Comparison of ENCODE assay signal across 1 cellular context in the genomic region with DNA sequence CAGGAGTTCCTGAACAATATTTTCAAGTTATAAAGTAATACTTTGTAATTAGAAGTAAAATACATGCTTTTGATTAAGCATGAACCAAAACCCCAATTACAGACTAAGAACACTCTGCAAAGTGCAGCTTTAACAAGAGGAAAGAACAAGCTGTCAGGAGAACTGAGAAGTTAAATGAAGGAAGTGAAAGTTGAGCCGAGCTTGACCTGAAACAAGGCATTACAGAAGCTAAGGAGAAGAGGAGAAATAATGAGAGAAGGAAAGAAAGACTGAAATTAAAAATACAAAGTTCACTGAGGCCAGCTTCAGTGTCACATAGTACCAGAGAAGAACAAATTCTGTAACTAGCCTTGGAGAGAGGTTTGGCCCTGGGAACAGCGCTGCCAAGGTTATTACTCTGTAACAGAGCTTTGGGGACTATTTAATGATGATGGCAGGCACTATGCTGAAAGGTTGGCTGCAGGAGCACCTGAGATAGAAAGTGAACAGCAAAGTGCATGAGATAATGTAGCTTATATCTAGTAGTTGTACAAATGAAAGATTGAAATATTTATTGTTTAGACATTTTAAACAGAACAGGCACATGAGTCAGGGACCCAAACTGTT.
TF ChIP-seq lines count a peak whose summit lies in the region.

No MANE protein-coding gene starts in this region.

TF ChIP-seq in GM12878, 131 proteins besides CTCF, POLR2A, EP300 and RAD21 (continued from another document and continues in another):
- TF ChIP-seq CUX1 (IDR thresholded peaks at IDR 0.05; ENCODE audit: insufficient replicate concordance, low read depth, low read length), result no peak
- TF ChIP-seq EED (IDR thresholded peaks at IDR 0.05; ENCODE audit: low read depth), result peak; percentile 45; the same call in 1 of the 2 replicates
- TF ChIP-seq, protein P1, sequence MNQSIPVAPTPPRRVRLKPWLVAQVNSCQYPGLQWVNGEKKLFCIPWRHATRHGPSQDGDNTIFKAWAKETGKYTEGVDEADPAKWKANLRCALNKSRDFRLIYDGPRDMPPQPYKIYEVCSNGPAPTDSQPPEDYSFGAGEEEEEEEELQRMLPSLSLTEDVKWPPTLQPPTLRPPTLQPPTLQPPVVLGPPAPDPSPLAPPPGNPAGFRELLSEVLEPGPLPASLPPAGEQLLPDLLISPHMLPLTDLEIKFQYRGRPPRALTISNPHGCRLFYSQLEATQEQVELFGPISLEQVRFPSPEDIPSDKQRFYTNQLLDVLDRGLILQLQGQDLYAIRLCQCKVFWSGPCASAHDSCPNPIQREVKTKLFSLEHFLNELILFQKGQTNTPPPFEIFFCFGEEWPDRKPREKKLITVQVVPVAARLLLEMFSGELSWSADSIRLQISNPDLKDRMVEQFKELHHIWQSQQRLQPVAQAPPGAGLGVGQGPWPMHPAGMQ (IDR thresholded peaks at IDR 0.05; ENCODE audit: borderline replicate concordance), result no peak
- TF ChIP-seq MTA2 (IDR thresholded peaks at IDR 0.05; ENCODE audit: low read depth), result peak; percentile 96
- no peak for TF ChIP-seq REST (IDR thresholded peaks at IDR 0.05; ENCODE audit: low read depth, low read length)
- TF ChIP-seq SP1 (IDR thresholded peaks at IDR 0.05; ENCODE audit: low read depth, low read length), result no peak
- TF ChIP-seq, protein P2, sequence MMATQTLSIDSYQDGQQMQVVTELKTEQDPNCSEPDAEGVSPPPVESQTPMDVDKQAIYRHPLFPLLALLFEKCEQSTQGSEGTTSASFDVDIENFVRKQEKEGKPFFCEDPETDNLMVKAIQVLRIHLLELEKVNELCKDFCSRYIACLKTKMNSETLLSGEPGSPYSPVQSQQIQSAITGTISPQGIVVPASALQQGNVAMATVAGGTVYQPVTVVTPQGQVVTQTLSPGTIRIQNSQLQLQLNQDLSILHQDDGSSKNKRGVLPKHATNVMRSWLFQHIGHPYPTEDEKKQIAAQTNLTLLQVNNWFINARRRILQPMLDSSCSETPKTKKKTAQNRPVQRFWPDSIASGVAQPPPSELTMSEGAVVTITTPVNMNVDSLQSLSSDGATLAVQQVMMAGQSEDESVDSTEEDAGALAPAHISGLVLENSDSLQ (IDR thresholded peaks at IDR 0.05), result peak; percentile 37; the same call in 1 of the 2 replicates
- no peak for TF ChIP-seq MAX (IDR thresholded peaks at IDR 0.05; ENCODE audit: low read depth, low read length)
- TF ChIP-seq PAX8 (IDR thresholded peaks at IDR 0.05), result no peak
- TF ChIP-seq, protein P3, sequence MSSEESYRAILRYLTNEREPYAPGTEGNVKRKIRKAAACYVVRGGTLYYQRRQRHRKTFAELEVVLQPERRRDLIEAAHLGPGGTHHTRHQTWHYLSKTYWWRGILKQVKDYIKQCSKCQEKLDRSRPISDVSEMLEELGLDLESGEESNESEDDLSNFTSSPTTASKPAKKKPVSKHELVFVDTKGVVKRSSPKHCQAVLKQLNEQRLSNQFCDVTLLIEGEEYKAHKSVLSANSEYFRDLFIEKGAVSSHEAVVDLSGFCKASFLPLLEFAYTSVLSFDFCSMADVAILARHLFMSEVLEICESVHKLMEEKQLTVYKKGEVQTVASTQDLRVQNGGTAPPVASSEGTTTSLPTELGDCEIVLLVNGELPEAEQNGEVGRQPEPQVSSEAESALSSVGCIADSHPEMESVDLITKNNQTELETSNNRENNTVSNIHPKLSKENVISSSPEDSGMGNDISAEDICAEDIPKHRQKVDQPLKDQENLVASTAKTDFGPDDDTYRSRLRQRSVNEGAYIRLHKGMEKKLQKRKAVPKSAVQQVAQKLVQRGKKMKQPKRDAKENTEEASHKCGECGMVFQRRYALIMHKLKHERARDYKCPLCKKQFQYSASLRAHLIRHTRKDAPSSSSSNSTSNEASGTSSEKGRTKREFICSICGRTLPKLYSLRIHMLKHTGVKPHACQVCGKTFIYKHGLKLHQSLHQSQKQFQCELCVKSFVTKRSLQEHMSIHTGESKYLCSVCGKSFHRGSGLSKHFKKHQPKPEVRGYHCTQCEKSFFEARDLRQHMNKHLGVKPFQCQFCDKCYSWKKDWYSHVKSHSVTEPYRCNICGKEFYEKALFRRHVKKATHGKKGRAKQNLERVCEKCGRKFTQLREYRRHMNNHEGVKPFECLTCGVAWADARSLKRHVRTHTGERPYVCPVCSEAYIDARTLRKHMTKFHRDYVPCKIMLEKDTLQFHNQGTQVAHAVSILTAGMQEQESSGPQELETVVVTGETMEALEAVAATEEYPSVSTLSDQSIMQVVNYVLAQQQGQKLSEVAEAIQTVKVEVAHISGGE (CRISPR knock-in tag; IDR thresholded peaks at IDR 0.05), result no peak
- TF ChIP-seq, protein P4, sequence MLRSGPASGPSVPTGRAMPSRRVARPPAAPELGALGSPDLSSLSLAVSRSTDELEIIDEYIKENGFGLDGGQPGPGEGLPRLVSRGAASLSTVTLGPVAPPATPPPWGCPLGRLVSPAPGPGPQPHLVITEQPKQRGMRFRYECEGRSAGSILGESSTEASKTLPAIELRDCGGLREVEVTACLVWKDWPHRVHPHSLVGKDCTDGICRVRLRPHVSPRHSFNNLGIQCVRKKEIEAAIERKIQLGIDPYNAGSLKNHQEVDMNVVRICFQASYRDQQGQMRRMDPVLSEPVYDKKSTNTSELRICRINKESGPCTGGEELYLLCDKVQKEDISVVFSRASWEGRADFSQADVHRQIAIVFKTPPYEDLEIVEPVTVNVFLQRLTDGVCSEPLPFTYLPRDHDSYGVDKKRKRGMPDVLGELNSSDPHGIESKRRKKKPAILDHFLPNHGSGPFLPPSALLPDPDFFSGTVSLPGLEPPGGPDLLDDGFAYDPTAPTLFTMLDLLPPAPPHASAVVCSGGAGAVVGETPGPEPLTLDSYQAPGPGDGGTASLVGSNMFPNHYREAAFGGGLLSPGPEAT (IDR thresholded peaks at IDR 0.05; ENCODE audit: low read depth), result peak; percentile 84
- TF ChIP-seq CEBPB (IDR thresholded peaks at IDR 0.05; ENCODE audit: borderline replicate concordance in 1 of 2, low read depth in 2 of 2, low read length in 2 of 2), result no peak
- no peak for TF ChIP-seq YBX1 (IDR thresholded peaks at IDR 0.05)
- TF ChIP-seq ZNF207 (IDR thresholded peaks at IDR 0.05; ENCODE audit: borderline replicate concordance), result 0 out of 2 replicates have a peak, but pooled peaks have one; percentile 15
- TF ChIP-seq, protein P5, sequence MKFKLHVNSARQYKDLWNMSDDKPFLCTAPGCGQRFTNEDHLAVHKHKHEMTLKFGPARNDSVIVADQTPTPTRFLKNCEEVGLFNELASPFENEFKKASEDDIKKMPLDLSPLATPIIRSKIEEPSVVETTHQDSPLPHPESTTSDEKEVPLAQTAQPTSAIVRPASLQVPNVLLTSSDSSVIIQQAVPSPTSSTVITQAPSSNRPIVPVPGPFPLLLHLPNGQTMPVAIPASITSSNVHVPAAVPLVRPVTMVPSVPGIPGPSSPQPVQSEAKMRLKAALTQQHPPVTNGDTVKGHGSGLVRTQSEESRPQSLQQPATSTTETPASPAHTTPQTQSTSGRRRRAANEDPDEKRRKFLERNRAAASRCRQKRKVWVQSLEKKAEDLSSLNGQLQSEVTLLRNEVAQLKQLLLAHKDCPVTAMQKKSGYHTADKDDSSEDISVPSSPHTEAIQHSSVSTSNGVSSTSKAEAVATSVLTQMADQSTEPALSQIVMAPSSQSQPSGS (IDR thresholded peaks at IDR 0.05; ENCODE audit: low read length), result peak; percentile 41; the same call in 1 of the 2 replicates
- TF ChIP-seq HDAC6 (IDR thresholded peaks at IDR 0.05; ENCODE audit: unreplicated experiment), result no peak
- no peak for TF ChIP-seq SIX5 (IDR thresholded peaks at IDR 0.05; ENCODE audit: low read depth, low read length, severe bottlenecking)
- TF ChIP-seq ZSCAN29 (IDR thresholded peaks at IDR 0.05), result no peak
- TF ChIP-seq, protein P6, sequence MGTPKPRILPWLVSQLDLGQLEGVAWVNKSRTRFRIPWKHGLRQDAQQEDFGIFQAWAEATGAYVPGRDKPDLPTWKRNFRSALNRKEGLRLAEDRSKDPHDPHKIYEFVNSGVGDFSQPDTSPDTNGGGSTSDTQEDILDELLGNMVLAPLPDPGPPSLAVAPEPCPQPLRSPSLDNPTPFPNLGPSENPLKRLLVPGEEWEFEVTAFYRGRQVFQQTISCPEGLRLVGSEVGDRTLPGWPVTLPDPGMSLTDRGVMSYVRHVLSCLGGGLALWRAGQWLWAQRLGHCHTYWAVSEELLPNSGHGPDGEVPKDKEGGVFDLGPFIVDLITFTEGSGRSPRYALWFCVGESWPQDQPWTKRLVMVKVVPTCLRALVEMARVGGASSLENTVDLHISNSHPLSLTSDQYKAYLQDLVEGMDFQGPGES (IDR thresholded peaks at IDR 0.05), result no peak
- no peak for TF ChIP-seq LARP7 (IDR thresholded peaks at IDR 0.05)
- TF ChIP-seq E4F1 (IDR thresholded peaks at IDR 0.05; ENCODE audit: borderline replicate concordance, partially characterized antibody), result no peak
- no peak for TF ChIP-seq TCF3 (IDR thresholded peaks at IDR 0.05; ENCODE audit: borderline replicate concordance, insufficient read depth, low read depth, low read length)
- peak; percentile 75; the same call in 1 of the 2 replicates for TF ChIP-seq NBN (IDR thresholded peaks at IDR 0.05)
- TF ChIP-seq IKZF1 (conservative IDR thresholded peaks at IDR 0.05), result peak; percentile 82
- TF ChIP-seq RB1 (IDR thresholded peaks at IDR 0.05; ENCODE audit: borderline replicate concordance), result no peak
- peak; percentile 33; the same call in 1 of the 2 replicates for TF ChIP-seq CREM (IDR thresholded peaks at IDR 0.05; ENCODE audit: low read depth)
- TF ChIP-seq TBL1XR1 (IDR thresholded peaks at IDR 0.05; ENCODE audit: low read depth, low read length), result no peak
- TF ChIP-seq NFYA (IDR thresholded peaks at IDR 0.05; ENCODE audit: borderline replicate concordance, low read depth, low read length), result no peak
- TF ChIP-seq TAF1 (IDR thresholded peaks at IDR 0.05; ENCODE audit: borderline replicate concordance, low read depth, low read length), result no peak
